19 cellular contexts compared by ENCODE assay signal in the genomic region with DNA sequence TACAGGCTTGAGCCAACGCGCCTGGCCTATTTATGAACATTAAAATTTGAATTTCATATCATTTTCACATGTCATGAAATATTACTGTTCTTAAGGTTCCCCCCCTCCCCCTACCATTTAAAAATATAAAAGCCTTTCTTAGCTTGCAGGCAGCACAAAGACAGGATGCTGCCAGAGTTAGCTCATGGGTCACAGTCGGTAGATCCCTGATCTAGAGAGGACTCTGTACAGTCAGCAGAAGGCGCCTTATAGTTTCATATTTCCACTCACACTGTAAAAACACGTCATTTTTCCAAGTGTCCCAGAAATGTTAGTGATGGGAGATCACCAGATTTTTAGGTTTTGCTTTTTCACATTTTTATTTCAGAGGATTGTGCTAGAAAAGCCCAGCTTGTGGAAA. TPM values are rescaled to one million over a fixed set of nuclear protein-coding genes. Genes with fewer than 3 reads are reported as not detected.
A peak's percentile ranks its signal among the peaks of the same experiment; 100 is the strongest.
DNase-seq lines count a peak whose midpoint lies in the region; ATAC-seq, FAIRE-seq and TF ChIP-seq lines count a peak whose summit lies in the region.
"Had no signal": no experiment of that assay in that cellular context is flagged by ENCODE, and none has a peak within 500 bp of the region (broad histone marks: within the 10 kb centered on the region; RNA-seq: fewer than 3 reads in every experiment).

No MANE protein-coding gene starts in this region.

- no peak for TF ChIP-seq CTCF in astrocyte (IDR thresholded peaks at IDR 0.05; ENCODE audit: insufficient read depth, low read depth, low read length)
- TF ChIP-seq CTCF in heart left ventricle (IDR thresholded peaks at IDR 0.05) = no peak
- TF ChIP-seq CTCF in parathyroid adenoma (IDR thresholded peaks at IDR 0.05) = no peak

- no peak overlapping the region for H3K4me3 ChIP-seq in HUES48 (ENCODE audit: low read depth, low read length)
- no peak overlapping the region for H3K4me3 ChIP-seq in astrocyte (ENCODE audit: insufficient read depth, low read depth, low read length)
- H3K4me3 ChIP-seq in heart left ventricle = no peak overlapping the region
- H3K4me3 ChIP-seq in parathyroid adenoma (ENCODE audit: low read depth, low read length) = no peak overlapping the region
- H3K4me3 ChIP-seq: Peyer's patch had no signal

- H4K20me1 ChIP-seq in astrocyte (ENCODE audit: insufficient read depth, low read length) = peaks cover 98% of the 10 kb centered on the region

- intact Hi-C loops in heart left ventricle (cut with DNase I) = no loop called here

- H3K27ac Mint-ChIP-seq in astrocyte (ENCODE audit: unreplicated experiment) = peak overlapping the region; percentile 83
- H3K27ac Mint-ChIP-seq: activated CD4-positive, alpha-beta memory T cell treated with anti-CD3 and anti-CD28 coated beads, Interleukin-2, amount 10 ng/mL, durations not matched to agents 7 days and 5 days; activated naive CD8-positive, alpha-beta T cell; activated T-cell treated with anti-CD3 and anti-CD28 coated beads, Interleukin-2, amount 50 U/mL, for 72 hours; IgD-negative memory B cell; memory B cell had no signal

- H3K27ac ChIP-seq in HUES48 (ENCODE audit: low read depth, low read length) (peak overlapping the region; percentile 29), astrocyte (ENCODE audit: low read depth, low read length) (no peak overlapping the region), heart left ventricle (peak overlapping the region; percentile 50 to 90 (median 82)), parathyroid adenoma (peak overlapping the region; percentile 69)
- H3K27ac ChIP-seq: Peyer's patch had no signal

- H3K27me3 Mint-ChIP-seq in astrocyte (ENCODE audit: low read depth, unreplicated experiment) = no peaks in the 10 kb centered on the region
- H3K27me3 Mint-ChIP-seq: activated CD4-positive, alpha-beta memory T cell treated with anti-CD3 and anti-CD28 coated beads, Interleukin-2, amount 10 ng/mL, durations not matched to agents 7 days and 5 days; activated naive CD8-positive, alpha-beta T cell; IgD-negative memory B cell; memory B cell; type B pancreatic cell had no signal

- WGBS in heart left ventricle, 4 donors = 65 to 69% (median 66%) methylated on average over 5 of the region's 5 CpGs

- ATAC-seq in heart left ventricle (peak in 3 of 4 donors; percentile 30 to 47 (median 32)), GM21423 (IDR thresholded peaks at IDR 0.05; ENCODE audit: unreplicated experiment) (no peak)
- ATAC-seq: activated T-cell treated with anti-CD3 and anti-CD28 coated beads, Interleukin-2, amount 50 U/mL, for 72 hours had no signal

- H3K9ac ChIP-seq in HUES48 (ENCODE audit: low read depth, low read length) (no peak overlapping the region), astrocyte (ENCODE audit: low read length) (no peak overlapping the region), parathyroid adenoma (no peak overlapping the region)

- TF ChIP-seq POLR2A in heart left ventricle (IDR thresholded peaks at IDR 0.05) = no peak

- FAIRE-seq in astrocyte (lab: Jason Lieb, UNC) = no peak
- FAIRE-seq: endometrium had no signal

- DNase-seq in astrocyte (ENCODE audit: low read depth) = no peak
- DNase-seq in heart left ventricle = no peak
- DNase-seq in stimulated activated CD4-positive, alpha-beta T cell treated with anti-CD3 and anti-CD28 coated beads, Interleukin-15, amount 100 ng/mL, for 24 hours = no peak
- DNase-seq in NCI-H69 (lab: John Stamatoyannopoulos, UW) = no peak
- no peak for DNase-seq in NK-92 (lab: John Stamatoyannopoulos, UW; ENCODE audit: unreplicated experiment)
- DNase-seq: activated CD4-positive, alpha-beta memory T cell treated with anti-CD3 and anti-CD28 coated beads, Interleukin-2, amount 10 ng/mL, durations not matched to agents 7 days and 5 days; activated T-cell treated with anti-CD3 and anti-CD28 coated beads, Interleukin-2, amount 50 U/mL, for 72 hours; central memory CD4-positive, alpha-beta T cell; foreskin melanocyte; Peyer's patch had no signal

- H3K27me3 ChIP-seq in HUES48 (ENCODE audit: control insufficient read depth, insufficient read depth, low read length) (no peaks in the 10 kb centered on the region), astrocyte (ENCODE audit: insufficient read depth, low read length) (no peaks in the 10 kb centered on the region), heart left ventricle (no peaks in the 10 kb centered on the region), parathyroid adenoma (ENCODE audit: control insufficient read depth, insufficient read depth, low read length) (no peaks in the 10 kb centered on the region)
- H3K27me3 ChIP-seq: Peyer's patch had no signal

- no peaks in the 10 kb centered on the region for H3K9me3 Mint-ChIP-seq in astrocyte (ENCODE audit: unreplicated experiment)
- H3K9me3 Mint-ChIP-seq: activated CD4-positive, alpha-beta memory T cell treated with anti-CD3 and anti-CD28 coated beads, Interleukin-2, amount 10 ng/mL, durations not matched to agents 7 days and 5 days; activated T-cell treated with anti-CD3 and anti-CD28 coated beads, Interleukin-2, amount 50 U/mL, for 72 hours; IgD-negative memory B cell; memory B cell; neural crest cell; type B pancreatic cell had no signal

- no peak overlapping the region for H3K4me3 Mint-ChIP-seq in astrocyte (ENCODE audit: unreplicated experiment)
- H3K4me3 Mint-ChIP-seq: activated CD4-positive, alpha-beta memory T cell treated with anti-CD3 and anti-CD28 coated beads, Interleukin-2, amount 10 ng/mL, durations not matched to agents 7 days and 5 days; activated naive CD8-positive, alpha-beta T cell; activated T-cell treated with anti-CD3 and anti-CD28 coated beads, Interleukin-2, amount 50 U/mL, for 72 hours; IgD-negative memory B cell; memory B cell; neural crest cell; type B pancreatic cell had no signal

- peaks cover 5% of the 10 kb centered on the region; the same call in 1 of the 2 replicates for H3K36me3 ChIP-seq in HUES48 (ENCODE audit: control insufficient read depth, insufficient read depth, low read length)
- no peaks in the 10 kb centered on the region for H3K36me3 ChIP-seq in astrocyte (ENCODE audit: insufficient read depth, low read length)
- peaks cover 0 to 7% (median 0%) of the 10 kb centered on the region in 9 donors for H3K36me3 ChIP-seq in heart left ventricle
- no peaks in the 10 kb centered on the region for H3K36me3 ChIP-seq in parathyroid adenoma (ENCODE audit: control insufficient read depth, insufficient read depth, low read length)
- H3K36me3 ChIP-seq: Peyer's patch had no signal

- peaks cover 30% of the 10 kb centered on the region for H3K4me1 Mint-ChIP-seq in astrocyte (ENCODE audit: low read depth, unreplicated experiment)

- H3K4me2 ChIP-seq in astrocyte (ENCODE audit: low read length) (no peak overlapping the region), parathyroid adenoma (ENCODE audit: low read length) (no peak overlapping the region)

- peaks cover 8% of the 10 kb centered on the region for H3K36me3 Mint-ChIP-seq in astrocyte (ENCODE audit: low read depth, unreplicated experiment)
- H3K36me3 Mint-ChIP-seq: activated naive CD8-positive, alpha-beta T cell had no signal

- H3K9me3 ChIP-seq in HUES48 (ENCODE audit: control insufficient read depth, insufficient read depth, low read length) = no peaks in the 10 kb centered on the region
- H3K9me3 ChIP-seq in astrocyte (ENCODE audit: insufficient read depth, low read depth, low read length) = no peaks in the 10 kb centered on the region
- no peaks in the 10 kb centered on the region for H3K9me3 ChIP-seq in heart left ventricle
- H3K9me3 ChIP-seq in parathyroid adenoma (ENCODE audit: control insufficient read depth, low read length) = no peaks in the 10 kb centered on the region
- H3K9me3 ChIP-seq: Peyer's patch had no signal

- peaks cover 24% of the 10 kb centered on the region; the same call in 1 of the 2 replicates for H3K4me1 ChIP-seq in HUES48 (ENCODE audit: control insufficient read depth, insufficient read depth, low read length)
- peaks cover 5% of the 10 kb centered on the region for H3K4me1 ChIP-seq in astrocyte (ENCODE audit: insufficient read depth, low read length)
- peaks cover 0 to 18% (median 6%) of the 10 kb centered on the region in 12 donors for H3K4me1 ChIP-seq in heart left ventricle
- no peaks in the 10 kb centered on the region for H3K4me1 ChIP-seq in parathyroid adenoma

- H2AFZ ChIP-seq in astrocyte (ENCODE audit: low read depth, low read length) = no peak overlapping the region
- peak overlapping the region; percentile 34 for H2AFZ ChIP-seq in parathyroid adenoma

- peaks cover 97% of the 10 kb centered on the region for H3K79me2 ChIP-seq in astrocyte (ENCODE audit: insufficient read depth, low read length)
- H3K79me2 ChIP-seq in parathyroid adenoma = peaks cover 3% of the 10 kb centered on the region

RNA-seq across cellular contexts. Expression of a gene that starts 12.2 kb away (rescaled TPM):
- total RNA-seq in astrocyte (73.5 and 73.6 TPM in 2 replicates), heart left ventricle (10 to 100 TPM in 3 of 9 donors, 1 to 10 TPM in 6; 6.1 to 16.8 (median 8.7) TPM)
- polyA plus RNA-seq in heart left ventricle = 1 to 10 TPM; 3.1 to 5.4 TPM
